In genomic region chr9:109064963-109065701, GRCh38 we compare ENCODE assay signal across 16 cellular contexts. TPM values are rescaled to one million over a fixed set of nuclear protein-coding genes. Genes with fewer than 3 reads are reported as not detected.
A peak's percentile ranks its signal among the peaks of the same experiment; 100 is the strongest.
DNase-seq lines count a peak whose midpoint lies in the region; ATAC-seq and TF ChIP-seq lines count a peak whose summit lies in the region.
"Had no signal": no experiment of that assay in that cellular context is flagged by ENCODE, and none has a peak within 500 bp of the region (broad histone marks: within the 10 kb centered on the region; RNA-seq: fewer than 3 reads in every experiment).

No MANE protein-coding gene starts in this region.

- TF ChIP-seq CTCF in left ventricle myocardium inferior (IDR thresholded peaks at IDR 0.05; ENCODE audit: borderline replicate concordance) (no peak), left lung (IDR thresholded peaks at IDR 0.05) (no peak)

- no peaks in the 10 kb centered on the region for H3K27me3 ChIP-seq in left ventricle myocardium inferior (ENCODE audit: low read depth)
- H3K27me3 ChIP-seq in left lung: no peaks in the 10 kb centered on the region
- H3K27me3 ChIP-seq: pancreas, uterus had no signal

- H3K4me3 ChIP-seq in left ventricle myocardium inferior: no peak overlapping the region
- no peak overlapping the region for H3K4me3 ChIP-seq in left lung
- H3K4me3 ChIP-seq: pancreas, uterus had no signal

- H3K27ac ChIP-seq in left ventricle myocardium inferior (replicated peaks): no peak overlapping the region
- H3K27ac ChIP-seq in left lung: no peak overlapping the region
- H3K27ac ChIP-seq: pancreas, uterus, VCaP had no signal

- DNase-seq in AG08395 (ENCODE audit: low spot score) (peak; percentile 23), HPDE6-E6E7 (ENCODE audit: extremely low spot score) (peak; percentile 53), glomerular visceral epithelial cell (ENCODE audit: extremely low spot score) (peak; percentile 60), left ventricle myocardium inferior (no peak), left lung (no peak)
- DNase-seq: activated CD8-positive, alpha-beta T cell treated with anti-CD3 and anti-CD28 coated beads, Interleukin-2, amount 10 ng/mL, durations not matched to agents 7 days and 5 days; activated naive CD4-positive, alpha-beta T cell; islet precursor cell; NCI-H1048; pancreas; stimulated activated naive CD4-positive, alpha-beta T cell treated with Interleukin-2 at 50 U/mL for 16 hours; uterus had no signal

- H3K4me1 ChIP-seq in left ventricle myocardium inferior: no peaks in the 10 kb centered on the region
- H3K4me1 ChIP-seq in left lung: no peaks in the 10 kb centered on the region
- H3K4me1 ChIP-seq: uterus had no signal

- ATAC-seq in SK-N-SH treated with all-trans-retinoic acid at 6 μM for 48 hours: peak; percentile 83
- no peak for ATAC-seq in HG03457 (IDR thresholded peaks at IDR 0.05; ENCODE audit: unreplicated experiment)
- no peak for ATAC-seq in HG03378 (IDR thresholded peaks at IDR 0.05; ENCODE audit: unreplicated experiment)
- ATAC-seq in left lung: no peak
- ATAC-seq: activated CD8-positive, alpha-beta T cell treated with anti-CD3 and anti-CD28 coated beads, Interleukin-2, amount 10 ng/mL, durations not matched to agents 7 days and 5 days; pancreas had no signal

- intact Hi-C loops in left ventricle myocardium inferior (cut with micrococcal nuclease): no loop called here
- intact Hi-C loops in left lung (cut with DNase I): no loop called here

- H3K9me3 ChIP-seq in left ventricle myocardium inferior (replicated peaks) (no peaks in the 10 kb centered on the region), left lung (no peaks in the 10 kb centered on the region)
- H3K9me3 ChIP-seq: pancreas, uterus had no signal

- H3K36me3 ChIP-seq in left ventricle myocardium inferior: peaks cover 98% of the 10 kb centered on the region
- peaks cover 0 to 79% of the 10 kb centered on the region in 2 donors for H3K36me3 ChIP-seq in left lung
- H3K36me3 ChIP-seq: uterus had no signal

TF ChIP-seq in SK-N-SH treated with all-trans-retinoic acid at 6 μM for 48 hours, 23 proteins besides CTCF, POLR2A, EP300 and RAD21:
- no peak for TF ChIP-seq GLIS3 (CRISPR knock-in tag; IDR thresholded peaks at IDR 0.05)
- TF ChIP-seq ZNF70 (CRISPR knock-in tag; IDR thresholded peaks at IDR 0.05): no peak
- TF ChIP-seq ESRRG (CRISPR knock-in tag; IDR thresholded peaks at IDR 0.05): no peak
- no peak for TF ChIP-seq CSRNP3 (CRISPR knock-in tag; IDR thresholded peaks at IDR 0.05)
- no peak for TF ChIP-seq TCF4 (CRISPR knock-in tag; IDR thresholded peaks at IDR 0.05; ENCODE audit: borderline replicate concordance)
- TF ChIP-seq ARNTL (CRISPR knock-in tag; IDR thresholded peaks at IDR 0.05; ENCODE audit: borderline replicate concordance, low read depth): no peak
- no peak for TF ChIP-seq ISL1 (CRISPR knock-in tag; IDR thresholded peaks at IDR 0.05)
- no peak for TF ChIP-seq ZFP30 (CRISPR knock-in tag; IDR thresholded peaks at IDR 0.05)

RNA-seq across cellular contexts. Expression of gene CTNNAL1, which starts 51.8 kb away (rescaled TPM):
- total RNA-seq in left ventricle myocardium inferior: 78.2 TPM
- 10 to 100 TPM; 47.7 to 48.0 TPM for total RNA-seq in left lung

RNA-seq across cellular contexts. Expression of gene TMEM245, which starts 54.6 kb away (rescaled TPM):
- 97.4 TPM for total RNA-seq in left ventricle myocardium inferior
- total RNA-seq in left lung: 10 to 100 TPM; 61.0 to 88.1 TPM

Comparison
In these comparisons a context has a peak if more than half of its experiments do, and no peak if none do; other contexts are left out.
1. DNase-seq: peak in AG08395 (single experiment), HPDE6-E6E7 (single experiment) and glomerular visceral epithelial cell (single experiment); none in left ventricle myocardium inferior (single experiment) and left lung (0 of 2).